ENCODE assay signal across 8 cellular contexts in genomic region chr19:3062165-3063105, GRCh38. TPM values are rescaled to one million over a fixed set of nuclear protein-coding genes. Genes with fewer than 3 reads are reported as not detected.
DNase-seq lines count a peak whose midpoint lies in the region; ATAC-seq and TF ChIP-seq lines count a peak whose summit lies in the region.

TLE5 (minus strand) TSS chr19:3062495; CDS start chr19:3062200, 295 bp downstream.

- H3K4me1 Mint-ChIP-seq in activated CD4-positive, alpha-beta T cell treated with anti-CD3 and anti-CD28 coated beads, Interleukin-2, amount 10 ng/mL, durations not matched to agents 24 days and 14 days = peaks cover 24% of the 10 kb centered on the region
- peaks cover 40% of the 10 kb centered on the region for H3K4me1 Mint-ChIP-seq in dendritic cell treated with granulocyte-macrophage colony-stimulating factor and Interleukin-4, amounts not matched to agents 40 ng/mL and 50 ng/mL, for 4 days (ENCODE audit: low read depth)

- peak within 1 kb of the TSS; percentile 98 for H3K27ac Mint-ChIP-seq in activated CD4-positive, alpha-beta T cell treated with anti-CD3 and anti-CD28 coated beads, Interleukin-2, amount 10 ng/mL, durations not matched to agents 24 days and 14 days
- H3K27ac Mint-ChIP-seq in dendritic cell treated with granulocyte-macrophage colony-stimulating factor and Interleukin-4, amounts not matched to agents 40 ng/mL and 50 ng/mL, for 4 days = peak within 1 kb of the TSS; percentile 98

- peak; percentile 48 for DNase-seq in NCI-H146 (lab: John Stamatoyannopoulos, UW)
- peak; percentile 92 for DNase-seq in activated CD4-positive, alpha-beta T cell treated with anti-CD3 and anti-CD28 coated beads, Interleukin-2, amount 10 ng/mL, durations not matched to agents 24 days and 14 days
- peak; percentile 73 to 76 (median 73) for DNase-seq in right lobe of liver
- DNase-seq in stimulated activated CD4-positive, alpha-beta T cell treated with anti-CD3 and anti-CD28 coated beads, Interleukin-4, amount 100 ng/mL, for 4 hours = peak; percentile 67 to 71

- H3K27ac ChIP-seq in right lobe of liver = peak within 1 kb of the TSS; percentile 71 to 93 (median 80)

- no peak for ATAC-seq in GM18505 (IDR thresholded peaks at IDR 0.05; ENCODE audit: unreplicated experiment)
- peak; percentile 67 to 82 (median 78) for ATAC-seq in right lobe of liver
- ATAC-seq in HG02610 (IDR thresholded peaks at IDR 0.05; ENCODE audit: unreplicated experiment) = no peak
- no peak for ATAC-seq in HG03097 (IDR thresholded peaks at IDR 0.05; ENCODE audit: low FRiP score, unreplicated experiment)

- H3K27me3 ChIP-seq in right lobe of liver = no peaks in the 10 kb centered on the region

- peaks cover 0 to 16% (median 0%) of the 10 kb centered on the region in 4 donors for H3K36me3 ChIP-seq in right lobe of liver

- H3K27me3 Mint-ChIP-seq in activated CD4-positive, alpha-beta T cell treated with anti-CD3 and anti-CD28 coated beads, Interleukin-2, amount 10 ng/mL, durations not matched to agents 24 days and 14 days = no peaks in the 10 kb centered on the region
- peaks cover 10% of the 10 kb centered on the region for H3K27me3 Mint-ChIP-seq in dendritic cell treated with granulocyte-macrophage colony-stimulating factor and Interleukin-4, amounts not matched to agents 40 ng/mL and 50 ng/mL, for 4 days

- peak; percentile 65 for TF ChIP-seq POLR2A in GM18505 (IDR thresholded peaks at IDR 0.05; ENCODE audit: borderline replicate concordance, extremely low read depth, insufficient read depth, insufficient read length)
- no peak for TF ChIP-seq POLR2A in right lobe of liver (IDR thresholded peaks at IDR 0.05)

- peak within 1 kb of the TSS; percentile 89 for H3K4me3 Mint-ChIP-seq in activated CD4-positive, alpha-beta T cell treated with anti-CD3 and anti-CD28 coated beads, Interleukin-2, amount 10 ng/mL, durations not matched to agents 24 days and 14 days
- H3K4me3 Mint-ChIP-seq in dendritic cell treated with granulocyte-macrophage colony-stimulating factor and Interleukin-4, amounts not matched to agents 40 ng/mL and 50 ng/mL, for 4 days = peak within 1 kb of the TSS; percentile 94

- WGBS in right lobe of liver (ENCODE audit: insufficient coverage, low coverage, low lambda C conversion rate, missing lambda C conversion rate) = 0% methylated on average over 16 of the region's 111 CpGs

- H3K36me3 Mint-ChIP-seq in activated CD4-positive, alpha-beta T cell treated with anti-CD3 and anti-CD28 coated beads, Interleukin-2, amount 10 ng/mL, durations not matched to agents 24 days and 14 days (ENCODE audit: low read depth) = peaks cover 25% of the 10 kb centered on the region
- H3K36me3 Mint-ChIP-seq in dendritic cell treated with granulocyte-macrophage colony-stimulating factor and Interleukin-4, amounts not matched to agents 40 ng/mL and 50 ng/mL, for 4 days (ENCODE audit: low read depth) = peaks cover 45% of the 10 kb centered on the region

- no peaks in the 10 kb centered on the region for H3K9me3 Mint-ChIP-seq in activated CD4-positive, alpha-beta T cell treated with anti-CD3 and anti-CD28 coated beads, Interleukin-2, amount 10 ng/mL, durations not matched to agents 24 days and 14 days
- H3K9me3 Mint-ChIP-seq in dendritic cell treated with granulocyte-macrophage colony-stimulating factor and Interleukin-4, amounts not matched to agents 40 ng/mL and 50 ng/mL, for 4 days = no peaks in the 10 kb centered on the region

- peaks cover 0 to 5% (median 2%) of the 10 kb centered on the region in 4 donors for H3K4me1 ChIP-seq in right lobe of liver

- intact Hi-C loops in activated CD4-positive, alpha-beta T cell treated with anti-CD3 and anti-CD28 coated beads, Interleukin-2, amount 10 ng/mL, durations not matched to agents 24 days and 14 days (cut with micrococcal nuclease) = loop anchor here (5.0 kb wide), 1 partner anchor 125 kb away; the partner anchor contains the start of gene NCLN
- intact Hi-C loops in dendritic cell treated with granulocyte-macrophage colony-stimulating factor and Interleukin-4, amounts not matched to agents 40 ng/mL and 50 ng/mL, for 4 days (cut with micrococcal nuclease) = no loop called here
- intact Hi-C loops in right lobe of liver (cut with DNase I) = no loop called here

- TF ChIP-seq CTCF in right lobe of liver (IDR thresholded peaks at IDR 0.05) = no peak

- no peaks in the 10 kb centered on the region for H3K9me3 ChIP-seq in right lobe of liver

- peak within 1 kb of the TSS; percentile 72 to 89 (median 73) for H3K4me3 ChIP-seq in right lobe of liver

RNA-seq across cellular contexts. Expression of gene TLE5, which starts in this region (rescaled TPM):
- 380 and 392 TPM in 2 replicates for total RNA-seq in activated CD4-positive, alpha-beta T cell treated with anti-CD3 and anti-CD28 coated beads, Interleukin-2, amount 10 ng/mL, durations not matched to agents 24 days and 14 days
- 100 to 1,000 TPM; 119 to 198 (median 152) TPM for total RNA-seq in right lobe of liver

Comparison
In these comparisons a context has a peak if more than half of its experiments do, and no peak if none do; other contexts are left out.
1. ATAC-seq: peak in right lobe of liver (4 of 4); none in GM18505 (single experiment), HG02610 (single experiment) and HG03097 (single experiment).
2. Peak in every context shown above with its lines, with median percentiles within 50 percentile points of each other: DNase-seq.